Comparison of ENCODE assay signal across 8 cellular contexts in the genomic region with DNA sequence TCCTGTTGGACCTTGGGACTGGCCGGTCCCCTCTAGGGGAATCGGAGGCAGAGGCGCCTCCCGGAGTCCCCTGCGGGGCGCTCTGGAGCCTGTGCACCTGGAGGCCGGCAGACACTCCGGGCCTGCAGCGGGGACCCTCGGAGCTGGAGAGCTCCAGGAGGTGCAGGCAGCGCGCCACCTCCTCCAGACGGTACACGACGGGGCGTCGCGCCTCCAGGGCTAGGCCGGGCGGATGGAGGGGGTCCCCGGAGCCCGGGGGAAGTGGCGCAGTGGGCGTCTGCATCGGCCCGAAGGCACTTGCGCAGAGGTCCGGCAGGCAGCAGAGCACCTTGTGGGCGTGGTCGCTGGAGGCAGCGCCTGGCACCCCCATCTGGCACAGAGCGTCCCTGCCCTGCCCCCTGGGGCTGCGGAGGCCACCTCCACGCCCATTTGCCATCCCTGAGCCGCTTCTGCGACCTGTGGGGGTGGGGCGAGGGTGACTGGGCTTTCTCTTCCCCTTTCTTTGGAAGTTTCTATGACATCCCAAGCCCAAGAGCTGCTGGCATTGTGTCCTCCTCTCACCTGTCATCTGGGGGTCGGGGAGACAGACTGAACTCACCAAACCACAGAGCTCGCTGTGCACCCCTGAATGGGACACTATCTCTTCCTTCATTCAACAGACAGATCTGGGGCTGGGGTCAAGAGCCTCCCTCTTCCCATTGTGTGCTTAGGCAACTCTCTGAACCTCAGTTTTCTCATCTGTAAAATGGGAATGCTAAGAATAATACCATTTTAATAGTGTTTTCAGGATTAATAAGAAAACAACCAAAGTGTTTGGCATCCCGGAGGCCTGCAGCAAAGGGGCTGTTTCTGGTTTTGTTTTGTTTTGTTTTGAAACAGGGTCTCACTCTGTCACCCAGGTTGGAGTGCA. TPM values are rescaled to one million over a fixed set of nuclear protein-coding genes. Genes with fewer than 3 reads are reported as not detected.
A peak's percentile ranks its signal among the peaks of the same experiment; 100 is the strongest.
DNase-seq lines count a peak whose midpoint lies in the region; ATAC-seq, FAIRE-seq and TF ChIP-seq lines count a peak whose summit lies in the region.

No MANE protein-coding gene starts in this region.

- POLR2A ChIA-PET in endothelial cell of umbilical vein (lab: Charles Lee): no interaction called here

- BruUV-seq in endothelial cell of umbilical vein (replicated peaks; lab: Mats Ljungman, UMichigan): no TSS peak

- H3K9ac ChIP-seq in OCI-LY3 (ENCODE audit: low read length): peak overlapping the region; percentile 17
- H3K9ac ChIP-seq in endothelial cell of umbilical vein (replicated peaks; ENCODE audit: extremely low read depth, insufficient read depth, low read length): no peak overlapping the region

- DNase-seq in 8988T: peak; percentile 90
- no peak for DNase-seq in endothelial cell of umbilical vein (ENCODE audit: low read depth, low spot score)
- no peak for DNase-seq in natural killer cell treated with Interleukin-12 subunit alpha and Interleukin-12 subunit beta and Interleukin-15 and Interleukin-18, amount 100 ng/mL, for 72 hours (ENCODE audit: low spot score)
- no peak for DNase-seq in cortex of kidney (lab: John Stamatoyannopoulos, UW)
- no peak for DNase-seq in HTR-8/SVneo (ENCODE audit: insufficient read length, low spot score)
- DNase-seq in NCI-H226: no peak

- intact Hi-C loops in endothelial cell of umbilical vein (cut with micrococcal nuclease): loop anchor here (2.0 kb wide), 1 partner anchor 36 kb away; no protein-coding TSS in a partner anchor

- no peak for FAIRE-seq in endothelial cell of umbilical vein (lab: Jason Lieb, UNC)
- FAIRE-seq in HTR-8/SVneo (lab: Jason Lieb, UNC): no peak

- H3K9me3 ChIP-seq in OCI-LY3 (ENCODE audit: insufficient read depth, low read length) (no peaks in the 10 kb centered on the region), endothelial cell of umbilical vein (replicated peaks; ENCODE audit: control insufficient read depth, insufficient read depth, low read length) (no peaks in the 10 kb centered on the region)

- ATAC-seq in GM19463 (IDR thresholded peaks at IDR 0.05; ENCODE audit: unreplicated experiment): peak; percentile 63
- ATAC-seq in natural killer cell treated with Interleukin-12 subunit alpha and Interleukin-12 subunit beta and Interleukin-15 and Interleukin-18, amount 100 ng/mL, for 72 hours: peak; percentile 49 to 52

- H3K4me3 ChIP-seq in OCI-LY3 (ENCODE audit: low read length): peak overlapping the region; percentile 75
- peak overlapping the region in 1 of 3 experiments; percentile 2 for H3K4me3 ChIP-seq in endothelial cell of umbilical vein (replicated peaks in 1 of 3; ENCODE audit: insufficient read depth in 1 of 3, low read depth in 1 of 3, low read length in 3 of 3)

- TF ChIP-seq CTCF in OCI-LY3 (IDR thresholded peaks at IDR 0.05; ENCODE audit: low read depth, low read length) (no peak; the same call in 1 of the 2 replicates), endothelial cell of umbilical vein (IDR thresholded peaks at IDR 0.05; ENCODE audit: extremely low read depth in 1 of 2, insufficient read depth in 1 of 2, low read depth in 1 of 2, low read length in 2 of 2) (no peak)

- H3K4me1 Mint-ChIP-seq in natural killer cell treated with Interleukin-12 subunit alpha and Interleukin-12 subunit beta and Interleukin-15 and Interleukin-18, amount 100 ng/mL, for 72 hours (ENCODE audit: low read depth in 2 of 2): peaks cover 0 to 3% of the 10 kb centered on the region in 2 donors

- H3K4me2 ChIP-seq in OCI-LY3 (ENCODE audit: low read length) (peak overlapping the region; percentile 83), endothelial cell of umbilical vein (ENCODE audit: insufficient read depth, low read length) (no peak overlapping the region)

- H3K4me1 ChIP-seq in OCI-LY3 (ENCODE audit: low read length): peaks cover 25% of the 10 kb centered on the region
- no peaks in the 10 kb centered on the region for H3K4me1 ChIP-seq in endothelial cell of umbilical vein (ENCODE audit: control insufficient read depth, extremely low read depth, insufficient read depth, low read length)

- H3K9me1 ChIP-seq in endothelial cell of umbilical vein (replicated peaks; ENCODE audit: control insufficient read depth, extremely low read depth, insufficient read depth, low read length): no peaks in the 10 kb centered on the region

- dilution Hi-C loops in endothelial cell of umbilical vein (cut with MboI; ENCODE audit: extremely low pct_ligation_motif_present, low sequenced_read_pairs): no loop called here

- H3K27ac ChIP-seq in OCI-LY3 (ENCODE audit: low read length) (no peak overlapping the region), endothelial cell of umbilical vein (ENCODE audit: insufficient read depth, low read depth, low read length) (no peak overlapping the region)

- H2AFZ ChIP-seq in OCI-LY3 (ENCODE audit: low read depth, low read length): no peak overlapping the region; the same call in 1 of the 2 replicates
- peak overlapping the region; percentile 45 for H2AFZ ChIP-seq in endothelial cell of umbilical vein (ENCODE audit: low read depth, low read length)

- H3K27ac Mint-ChIP-seq in natural killer cell treated with Interleukin-12 subunit alpha and Interleukin-12 subunit beta and Interleukin-15 and Interleukin-18, amount 100 ng/mL, for 72 hours: no peak overlapping the region

- H3K79me2 ChIP-seq in OCI-LY3 (ENCODE audit: low read length) (no peaks in the 10 kb centered on the region), endothelial cell of umbilical vein (ENCODE audit: control insufficient read depth, insufficient read depth, low read length) (no peaks in the 10 kb centered on the region)

- H4K20me1 ChIP-seq in OCI-LY3 (ENCODE audit: insufficient read depth, low read length) (no peaks in the 10 kb centered on the region), endothelial cell of umbilical vein (replicated peaks; ENCODE audit: control insufficient read depth, extremely low read depth, insufficient read depth, low read length) (no peaks in the 10 kb centered on the region)

- no peak overlapping the region for H3K4me3 Mint-ChIP-seq in natural killer cell treated with Interleukin-12 subunit alpha and Interleukin-12 subunit beta and Interleukin-15 and Interleukin-18, amount 100 ng/mL, for 72 hours

- peaks cover 16% of the 10 kb centered on the region for H3K27me3 ChIP-seq in OCI-LY3 (ENCODE audit: low read depth, low read length)
- no peaks in the 10 kb centered on the region for H3K27me3 ChIP-seq in endothelial cell of umbilical vein (ENCODE audit: control insufficient read depth in 2 of 2, insufficient read depth in 2 of 2, low read length in 2 of 2)

- no peaks in the 10 kb centered on the region for H3K36me3 ChIP-seq in OCI-LY3 (replicated peaks; ENCODE audit: low read depth, low read length)
- no peaks in the 10 kb centered on the region for H3K36me3 ChIP-seq in endothelial cell of umbilical vein (ENCODE audit: control insufficient read depth in 2 of 2, extremely low read depth in 1 of 2, insufficient read depth in 2 of 2, low read length in 2 of 2)

- no peak for TF ChIP-seq POLR2A in endothelial cell of umbilical vein (IDR thresholded peaks at IDR 0.05; ENCODE audit: low read depth, low read length)

- CTCF ChIA-PET in endothelial cell of umbilical vein (lab: Charles Lee): interaction anchor here (2.1 kb wide), 1 partner anchor 104 kb away, joined by 8 read pairs; no protein-coding TSS in a partner anchor

- H3K9me3 Mint-ChIP-seq in natural killer cell treated with Interleukin-12 subunit alpha and Interleukin-12 subunit beta and Interleukin-15 and Interleukin-18, amount 100 ng/mL, for 72 hours: no peaks in the 10 kb centered on the region

- H3K27me3 Mint-ChIP-seq in natural killer cell treated with Interleukin-12 subunit alpha and Interleukin-12 subunit beta and Interleukin-15 and Interleukin-18, amount 100 ng/mL, for 72 hours: no peaks in the 10 kb centered on the region

- H3K36me3 Mint-ChIP-seq in natural killer cell treated with Interleukin-12 subunit alpha and Interleukin-12 subunit beta and Interleukin-15 and Interleukin-18, amount 100 ng/mL, for 72 hours: no peaks in the 10 kb centered on the region

TF ChIP-seq in endothelial cell of umbilical vein, 7 proteins besides CTCF, POLR2A, EP300 and RAD21:
- TF ChIP-seq FOS (IDR thresholded peaks at IDR 0.05; ENCODE audit: borderline replicate concordance, insufficient read depth, low read length): no peak
- TF ChIP-seq GATA2 (IDR thresholded peaks at IDR 0.05; ENCODE audit: insufficient read depth, insufficient read length, low read depth, low read length): no peak
- TF ChIP-seq, protein P1, sequence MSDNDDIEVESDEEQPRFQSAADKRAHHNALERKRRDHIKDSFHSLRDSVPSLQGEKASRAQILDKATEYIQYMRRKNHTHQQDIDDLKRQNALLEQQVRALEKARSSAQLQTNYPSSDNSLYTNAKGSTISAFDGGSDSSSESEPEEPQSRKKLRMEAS (IDR thresholded peaks at IDR 0.05; ENCODE audit: insufficient read depth, insufficient read length): no peak
- TF ChIP-seq POLR2AphosphoS5 (IDR thresholded peaks at IDR 0.05; ENCODE audit: insufficient read depth, low read depth, low read length): no peak
- no peak for TF ChIP-seq JUN (IDR thresholded peaks at IDR 0.05; ENCODE audit: borderline replicate concordance, insufficient read depth, insufficient read length, low read depth)
- no peak for TF ChIP-seq MYC (IDR thresholded peaks at IDR 0.05; ENCODE audit: low read depth, low read length)
- TF ChIP-seq EZH2 (IDR thresholded peaks at IDR 0.05; ENCODE audit: borderline replicate concordance, low read depth, low read length, severe bottlenecking): no peak

RNA-seq across cellular contexts. Expression of gene CORO1C, which starts 37.5 kb away (rescaled TPM):
- 212 and 240 TPM in 2 replicates for total RNA-seq in endothelial cell of umbilical vein
- polyA plus RNA-seq in endothelial cell of umbilical vein: 143 and 150 TPM in 2 replicates
- 131 and 149 TPM in 2 replicates for polyA plus RNA-seq in endothelial cell of umbilical vein (2011; cell fraction: cytosol; rRNA removed)
- 163 and 178 TPM in 2 replicates for polyA plus RNA-seq in endothelial cell of umbilical vein (2011; cell fraction: nucleus; rRNA removed)
- 145 and 176 TPM in 2 replicates for polyA plus RNA-seq in endothelial cell of umbilical vein (2012)
- 782 and 791 TPM in 2 replicates for polyA minus RNA-seq in endothelial cell of umbilical vein
- polyA minus RNA-seq in endothelial cell of umbilical vein (2011; cell fraction: cytosol; rRNA and poly(A)+ RNA removed): 102 TPM
- polyA minus RNA-seq in endothelial cell of umbilical vein (2011; cell fraction: nucleus; rRNA and poly(A)+ RNA removed): 208 and 281 TPM in 2 replicates
- 10 to 100 TPM; 68.9 to 69.5 TPM for total RNA-seq in natural killer cell treated with Interleukin-12 subunit alpha and Interleukin-12 subunit beta and Interleukin-15 and Interleukin-18, amount 100 ng/mL, for 72 hours
